ENCODE assay signal across 19 cellular contexts in the genomic region with DNA sequence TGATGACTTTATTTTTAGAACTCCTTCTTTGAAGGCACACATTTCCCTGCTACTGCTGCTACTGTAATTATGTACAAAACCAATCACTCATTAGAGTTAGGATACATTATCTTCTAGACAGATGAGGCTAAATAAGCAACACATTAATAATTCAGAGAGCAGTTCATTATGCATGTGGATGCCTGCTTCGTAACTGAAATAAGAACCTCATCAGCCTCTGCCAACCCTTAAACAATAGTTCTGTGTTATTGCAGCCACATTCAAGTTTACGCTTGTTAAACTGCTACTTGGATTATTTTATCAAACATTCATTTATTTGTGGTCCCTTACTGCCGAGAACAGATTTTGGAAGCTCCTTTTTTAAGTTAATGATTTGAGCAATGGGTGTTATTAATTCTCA. TPM values are rescaled to one million over a fixed set of nuclear protein-coding genes. Genes with fewer than 3 reads are reported as not detected.
DNase-seq lines count a peak whose midpoint lies in the region; ATAC-seq and TF ChIP-seq lines count a peak whose summit lies in the region.
"Had no signal": no experiment of that assay in that cellular context is flagged by ENCODE, and none has a peak within 500 bp of the region (broad histone marks: within the 10 kb centered on the region; RNA-seq: fewer than 3 reads in every experiment).

No MANE protein-coding gene starts in this region.

- no peak overlapping the region for H3K4me3 Mint-ChIP-seq in activated naive CD4-positive, alpha-beta T cell treated with anti-CD3 and anti-CD28 coated beads for 36 hours
- H3K4me3 Mint-ChIP-seq: CD4-positive, alpha-beta T cell; IgD-negative memory B cell had no signal

- no peaks in the 10 kb centered on the region for H3K9me2 ChIP-seq in Loucy (replicated peaks; ENCODE audit: low read depth, low read length)

- DNase-seq in NCI-H1417 treated with DMSO at 0.1 percent for 48 hours (lab: John Stamatoyannopoulos, UW) = peak; percentile 1
- DNase-seq in astrocyte of the hippocampus (ENCODE audit: low read depth, low spot score) = peak; percentile 8
- DNase-seq in pons (ENCODE audit: low spot score) = peak; percentile 71
- no peak for DNase-seq in activated naive CD4-positive, alpha-beta T cell treated with anti-CD3 and anti-CD28 coated beads for 36 hours
- DNase-seq in NK-92 (lab: John Stamatoyannopoulos, UW; ENCODE audit: unreplicated experiment) = no peak
- DNase-seq in omental fat pad (ENCODE audit: low spot score) = no peak
- DNase-seq: BE2C; CD4-positive, alpha-beta T cell; DND-41; GM23248; HCEC 1CT; Kasumi-1; NCI-H1436; NCI-H2081 treated with DMSO at 0.1 percent for 48 hours; NCI-H774; SW 1271 had no signal

- no peak for ATAC-seq in omental fat pad (ENCODE audit: low FRiP score)
- ATAC-seq: GM12878 had no signal

- H3K79me2 ChIP-seq in Loucy (ENCODE audit: insufficient read depth, low read length) = no peaks in the 10 kb centered on the region

- H3K36me3 Mint-ChIP-seq in activated naive CD4-positive, alpha-beta T cell treated with anti-CD3 and anti-CD28 coated beads for 36 hours (ENCODE audit: low read depth) = no peaks in the 10 kb centered on the region

- CTCF ChIA-PET in activated naive CD4-positive, alpha-beta T cell treated with anti-CD3 and anti-CD28 coated beads for 36 hours (lab: Charles Lee) = no interaction called here

- H3K9me3 Mint-ChIP-seq in activated naive CD4-positive, alpha-beta T cell treated with anti-CD3 and anti-CD28 coated beads for 36 hours = no peaks in the 10 kb centered on the region
- H3K9me3 Mint-ChIP-seq: CD4-positive, alpha-beta T cell; IgD-negative memory B cell had no signal

- no peaks in the 10 kb centered on the region for H3K9me3 ChIP-seq in Loucy (ENCODE audit: insufficient read depth, low read depth, low read length)
- H3K9me3 ChIP-seq: BE2C had no signal

- intact Hi-C loops in activated naive CD4-positive, alpha-beta T cell treated with anti-CD3 and anti-CD28 coated beads for 36 hours (cut with micrococcal nuclease) = no loop called here

- H4K20me1 ChIP-seq in Loucy (ENCODE audit: insufficient read depth, low read length, poor library complexity, severe bottlenecking) = no peaks in the 10 kb centered on the region

- TF ChIP-seq CTCF in Loucy (conservative IDR thresholded peaks at IDR 0.05; ENCODE audit: low read length) (no peak), omental fat pad (IDR thresholded peaks at IDR 0.05) (no peak)

- no peaks in the 10 kb centered on the region for H3K27me3 ChIP-seq in Loucy (ENCODE audit: insufficient read depth, low read length, poor library complexity, severe bottlenecking)
- H3K27me3 ChIP-seq: BE2C had no signal

- no peak overlapping the region for H3K27ac Mint-ChIP-seq in activated naive CD4-positive, alpha-beta T cell treated with anti-CD3 and anti-CD28 coated beads for 36 hours
- H3K27ac Mint-ChIP-seq: CD4-positive, alpha-beta T cell; IgD-negative memory B cell had no signal

- peaks cover 45% of the 10 kb centered on the region for H3K4me1 ChIP-seq in Loucy (ENCODE audit: insufficient read depth, low read length, poor library complexity, severe bottlenecking)
- H3K4me1 ChIP-seq: BE2C had no signal

- H3K4me2 ChIP-seq in Loucy (ENCODE audit: low read depth, low read length, poor library complexity, severe bottlenecking) = no peak overlapping the region

- H2AFZ ChIP-seq in Loucy (ENCODE audit: low read length) = no peak overlapping the region
- H2AFZ ChIP-seq: GM23248 had no signal

- H3K36me3 ChIP-seq in Loucy (ENCODE audit: insufficient read depth, low read length) = no peaks in the 10 kb centered on the region
- H3K36me3 ChIP-seq: BE2C had no signal

- H3K4me3 ChIP-seq in Loucy (ENCODE audit: low read length, poor library complexity, severe bottlenecking) = no peak overlapping the region
- H3K4me3 ChIP-seq: GM12878, GM23248 had no signal

- H3K9ac ChIP-seq in Loucy (ENCODE audit: low read depth, low read length, poor library complexity, severe bottlenecking) = peak overlapping the region; percentile 9
- H3K9ac ChIP-seq: GM23248 had no signal

- no peaks in the 10 kb centered on the region for H3K27me3 Mint-ChIP-seq in activated naive CD4-positive, alpha-beta T cell treated with anti-CD3 and anti-CD28 coated beads for 36 hours (ENCODE audit: low read depth)
- H3K27me3 Mint-ChIP-seq: CD4-positive, alpha-beta T cell; IgD-negative memory B cell had no signal

- H3K4me1 Mint-ChIP-seq in activated naive CD4-positive, alpha-beta T cell treated with anti-CD3 and anti-CD28 coated beads for 36 hours (ENCODE audit: low read depth) = no peaks in the 10 kb centered on the region
- H3K4me1 Mint-ChIP-seq: IgD-negative memory B cell had no signal

- no peaks in the 10 kb centered on the region for H3F3A ChIP-seq in Loucy (ENCODE audit: low read depth)

RNA-seq across cellular contexts. Expression of a gene that starts 52.5 kb away (rescaled TPM):
- 1 to 10 TPM; 6.2 to 7.2 TPM for total RNA-seq in activated naive CD4-positive, alpha-beta T cell treated with anti-CD3 and anti-CD28 coated beads for 36 hours
- 10 to 100 TPM in 1 of 4 donors, 1 to 10 TPM in 3; 3.8 to 12.1 (median 6.3) TPM for total RNA-seq in omental fat pad

Comparison
In these comparisons a context has a peak if more than half of its experiments do, and no peak if none do; other contexts are left out.
1. DNase-seq: peak in NCI-H1417 treated with DMSO at 0.1 percent for 48 hours (single experiment), astrocyte of the hippocampus (single experiment) and pons (single experiment); none in activated naive CD4-positive, alpha-beta T cell treated with anti-CD3 and anti-CD28 coated beads for 36 hours (single experiment), NK-92 (single experiment) and omental fat pad (single experiment).